ENCODE assay signal across 1 cellular context in genomic region chr1:153783233-153784190, GRCh38.
TF ChIP-seq lines count a peak whose summit lies in the region.

No MANE protein-coding gene starts in this region.

TF ChIP-seq in HepG2, 621 proteins besides CTCF, POLR2A, EP300 and RAD21 (continued from another document and continues in another):
- TF ChIP-seq, protein P1, sequence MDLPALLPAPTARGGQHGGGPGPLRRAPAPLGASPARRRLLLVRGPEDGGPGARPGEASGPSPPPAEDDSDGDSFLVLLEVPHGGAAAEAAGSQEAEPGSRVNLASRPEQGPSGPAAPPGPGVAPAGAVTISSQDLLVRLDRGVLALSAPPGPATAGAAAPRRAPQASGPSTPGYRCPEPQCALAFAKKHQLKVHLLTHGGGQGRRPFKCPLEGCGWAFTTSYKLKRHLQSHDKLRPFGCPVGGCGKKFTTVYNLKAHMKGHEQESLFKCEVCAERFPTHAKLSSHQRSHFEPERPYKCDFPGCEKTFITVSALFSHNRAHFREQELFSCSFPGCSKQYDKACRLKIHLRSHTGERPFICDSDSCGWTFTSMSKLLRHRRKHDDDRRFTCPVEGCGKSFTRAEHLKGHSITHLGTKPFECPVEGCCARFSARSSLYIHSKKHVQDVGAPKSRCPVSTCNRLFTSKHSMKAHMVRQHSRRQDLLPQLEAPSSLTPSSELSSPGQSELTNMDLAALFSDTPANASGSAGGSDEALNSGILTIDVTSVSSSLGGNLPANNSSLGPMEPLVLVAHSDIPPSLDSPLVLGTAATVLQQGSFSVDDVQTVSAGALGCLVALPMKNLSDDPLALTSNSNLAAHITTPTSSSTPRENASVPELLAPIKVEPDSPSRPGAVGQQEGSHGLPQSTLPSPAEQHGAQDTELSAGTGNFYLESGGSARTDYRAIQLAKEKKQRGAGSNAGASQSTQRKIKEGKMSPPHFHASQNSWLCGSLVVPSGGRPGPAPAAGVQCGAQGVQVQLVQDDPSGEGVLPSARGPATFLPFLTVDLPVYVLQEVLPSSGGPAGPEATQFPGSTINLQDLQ (CRISPR knock-in tag; IDR thresholded peaks at IDR 0.05), result peak; percentile 71; the same call in 1 of the 2 replicates
- TF ChIP-seq SIN3B (IDR thresholded peaks at IDR 0.05; ENCODE audit: low read length) (no peak), ZNF780A (CRISPR knock-in tag; IDR thresholded peaks at IDR 0.05) (no peak), ZNF678 (CRISPR knock-in tag; IDR thresholded peaks at IDR 0.05) (no peak), ZNF615 (CRISPR knock-in tag; IDR thresholded peaks at IDR 0.05; ENCODE audit: borderline replicate concordance) (no peak), IKZF4 (CRISPR knock-in tag; IDR thresholded peaks at IDR 0.05; ENCODE audit: borderline replicate concordance, low read depth, not compliant biosample characterization) (peak; percentile 86), HOXA3 (CRISPR knock-in tag; IDR thresholded peaks at IDR 0.05) (peak; percentile 63), CAMTA2 (CRISPR knock-in tag; IDR thresholded peaks at IDR 0.05; ENCODE audit: borderline replicate concordance) (peak; percentile 93; the same call in 1 of the 2 replicates), ZNF792 (CRISPR knock-in tag; IDR thresholded peaks at IDR 0.05) (no peak; the same call in 1 of the 2 replicates), WIZ (CRISPR knock-in tag; IDR thresholded peaks at IDR 0.05) (no peak), ZNF44 (CRISPR knock-in tag; IDR thresholded peaks at IDR 0.05) (peak; percentile 87), NR3C1 (CRISPR knock-in tag; IDR thresholded peaks at IDR 0.05) (no peak), ZNF274 (CRISPR knock-in tag; IDR thresholded peaks at IDR 0.05) (peak; percentile 92), HNRNPLL (IDR thresholded peaks at IDR 0.05; ENCODE audit: low read depth, low read length, poor library complexity, severe bottlenecking) (peak; percentile 95), CREBL2 (CRISPR knock-in tag; IDR thresholded peaks at IDR 0.05; ENCODE audit: borderline replicate concordance) (0 out of 2 replicates have a peak, but pooled peaks have one; percentile 47), SSRP1 (CRISPR knock-in tag; IDR thresholded peaks at IDR 0.05) (no peak), ETV5 (CRISPR knock-in tag; IDR thresholded peaks at IDR 0.05; ENCODE audit: borderline replicate concordance) (peak; percentile 62), ETS1 (CRISPR knock-in tag; IDR thresholded peaks at IDR 0.05) (no peak), PTBP1 (IDR thresholded peaks at IDR 0.05; ENCODE audit: low read depth, low read length, poor library complexity, severe bottlenecking) (no peak), ZNF513 (CRISPR knock-in tag; conservative IDR thresholded peaks at IDR 0.05) (no peak), MZF1 (CRISPR knock-in tag; IDR thresholded peaks at IDR 0.05; ENCODE audit: borderline replicate concordance) (no peak), SNRNP70 (IDR thresholded peaks at IDR 0.05; ENCODE audit: low read depth, low read length) (no peak), ELF4 (CRISPR knock-in tag; IDR thresholded peaks at IDR 0.05; ENCODE audit: borderline replicate concordance) (peak; percentile 79; the same call in 1 of the 2 replicates), TCF7L2 (IDR thresholded peaks at IDR 0.05; ENCODE audit: low read depth, low read length) (no peak), RBM39 (IDR thresholded peaks at IDR 0.05; ENCODE audit: low read depth, low read length, poor library complexity, severe bottlenecking) (peak; percentile 89), HDAC6 (IDR thresholded peaks at IDR 0.05; ENCODE audit: low read depth, low read length) (no peak), SNAPC5 (CRISPR knock-in tag; IDR thresholded peaks at IDR 0.05; ENCODE audit: borderline replicate concordance) (0 out of 2 replicates have a peak, but pooled peaks have one; percentile 78), NR1H2 (CRISPR knock-in tag; IDR thresholded peaks at IDR 0.05; ENCODE audit: borderline replicate concordance, low read depth) (no peak), NKX3-1 (CRISPR knock-in tag; IDR thresholded peaks at IDR 0.05) (peak; percentile 62; the same call in 1 of the 2 replicates), ZNF629 (CRISPR knock-in tag; conservative IDR thresholded peaks at IDR 0.05) (0 out of 2 replicates have a peak, but pooled peaks have one; percentile 7), ZNF782 (CRISPR knock-in tag; IDR thresholded peaks at IDR 0.05; ENCODE audit: borderline replicate concordance) (no peak), ZBTB14 (CRISPR knock-in tag; IDR thresholded peaks at IDR 0.05) (peak; percentile 8; the same call in 1 of the 2 replicates), PBX2 (CRISPR knock-in tag; IDR thresholded peaks at IDR 0.05) (no peak), NFKBIZ (CRISPR knock-in tag; IDR thresholded peaks at IDR 0.05) (no peak), TBX3 (IDR thresholded peaks at IDR 0.05; ENCODE audit: borderline replicate concordance) (no peak), ARNT (IDR thresholded peaks at IDR 0.05) (no peak), TAF1 (CRISPR knock-in tag; IDR thresholded peaks at IDR 0.05) (peak; percentile 67; the same call in 1 of the 2 replicates), ZNF841 (CRISPR knock-in tag; IDR thresholded peaks at IDR 0.05; ENCODE audit: borderline replicate concordance) (no peak), SRF (IDR thresholded peaks at IDR 0.05; ENCODE audit: low read depth, low read length) (no peak), TEF (CRISPR knock-in tag; IDR thresholded peaks at IDR 0.05) (no peak), RXRA (CRISPR knock-in tag; IDR thresholded peaks at IDR 0.05) (peak; percentile 43; the same call in 1 of the 2 replicates), PHB2 (IDR thresholded peaks at IDR 0.05; ENCODE audit: partially characterized antibody) (no peak), ZBTB7A (CRISPR knock-in tag; IDR thresholded peaks at IDR 0.05) (no peak), CHD2 (IDR thresholded peaks at IDR 0.05; ENCODE audit: low read depth, low read length) (no peak), ESRRA (CRISPR knock-in tag; IDR thresholded peaks at IDR 0.05; ENCODE audit: low read depth) (peak; percentile 55; the same call in 1 of the 2 replicates), JUND (CRISPR knock-in tag; IDR thresholded peaks at IDR 0.05) (no peak), TP53 (CRISPR knock-in tag; conservative IDR thresholded peaks at IDR 0.05) (no peak), SCMH1 (CRISPR knock-in tag; IDR thresholded peaks at IDR 0.05; ENCODE audit: borderline replicate concordance) (no peak), ZNF563 (CRISPR knock-in tag; IDR thresholded peaks at IDR 0.05) (peak; percentile 79; the same call in 1 of the 2 replicates), DRAP1 (CRISPR knock-in tag; IDR thresholded peaks at IDR 0.05) (peak; percentile 73), DNMT1 (CRISPR knock-in tag; IDR thresholded peaks at IDR 0.05) (no peak), FOXA1 (IDR thresholded peaks at IDR 0.05) (no peak), FOXA1 (CRISPR knock-in tag; IDR thresholded peaks at IDR 0.05) (no peak), SMYD3 (CRISPR knock-in tag; IDR thresholded peaks at IDR 0.05) (peak; percentile 75; the same call in 1 of the 2 replicates), SRSF9 (IDR thresholded peaks at IDR 0.05; ENCODE audit: borderline replicate concordance, insufficient read depth, low read depth, low read length, poor library complexity, severe bottlenecking) (no peak), PAF1 (CRISPR knock-in tag; IDR thresholded peaks at IDR 0.05) (no peak), HOXA9 (CRISPR knock-in tag; IDR thresholded peaks at IDR 0.05; ENCODE audit: borderline replicate concordance) (no peak), PHF20 (CRISPR knock-in tag; IDR thresholded peaks at IDR 0.05) (peak; percentile 74; the same call in 1 of the 2 replicates), FOXO1 (CRISPR knock-in tag; IDR thresholded peaks at IDR 0.05) (peak; percentile 33; the same call in 1 of the 2 replicates), ZNF24 (IDR thresholded peaks at IDR 0.05) (no peak), ZBTB20 (CRISPR knock-in tag; IDR thresholded peaks at IDR 0.05; ENCODE audit: borderline replicate concordance, low read depth) (peak; percentile 54; the same call in 1 of the 2 replicates)
- TF ChIP-seq, protein P2, sequence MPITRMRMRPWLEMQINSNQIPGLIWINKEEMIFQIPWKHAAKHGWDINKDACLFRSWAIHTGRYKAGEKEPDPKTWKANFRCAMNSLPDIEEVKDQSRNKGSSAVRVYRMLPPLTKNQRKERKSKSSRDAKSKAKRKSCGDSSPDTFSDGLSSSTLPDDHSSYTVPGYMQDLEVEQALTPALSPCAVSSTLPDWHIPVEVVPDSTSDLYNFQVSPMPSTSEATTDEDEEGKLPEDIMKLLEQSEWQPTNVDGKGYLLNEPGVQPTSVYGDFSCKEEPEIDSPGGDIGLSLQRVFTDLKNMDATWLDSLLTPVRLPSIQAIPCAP (CRISPR knock-in tag; IDR thresholded peaks at IDR 0.05; ENCODE audit: low read depth), result no peak
- TF ChIP-seq, protein P3, sequence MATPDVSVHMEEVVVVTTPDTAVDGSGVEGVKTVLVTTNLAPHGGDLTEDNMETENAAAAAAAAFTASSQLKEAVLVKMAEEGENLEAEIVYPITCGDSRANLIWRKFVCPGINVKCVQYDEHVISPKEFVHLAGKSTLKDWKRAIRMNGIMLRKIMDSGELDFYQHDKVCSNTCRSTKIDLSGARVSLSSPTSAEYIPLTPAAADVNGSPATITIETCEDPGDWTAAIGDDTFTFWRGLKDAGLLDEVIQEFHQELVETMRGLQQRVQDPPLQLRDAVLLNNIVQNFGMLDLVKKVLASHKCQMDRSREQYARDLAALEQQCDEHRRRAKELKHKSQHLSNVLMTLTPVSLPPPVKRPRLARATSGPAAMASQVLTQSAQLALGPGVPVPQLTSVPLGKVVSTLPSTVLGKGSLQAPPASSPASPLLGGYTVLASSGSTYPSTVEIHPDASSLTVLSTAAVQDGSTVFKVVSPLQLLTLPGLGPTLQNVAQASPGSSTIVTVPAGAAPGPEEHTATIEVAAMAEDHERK (CRISPR knock-in tag; IDR thresholded peaks at IDR 0.05; ENCODE audit: low read depth), result 0 out of 2 replicates have a peak, but pooled peaks have one; percentile 27
- TF ChIP-seq, protein P4, sequence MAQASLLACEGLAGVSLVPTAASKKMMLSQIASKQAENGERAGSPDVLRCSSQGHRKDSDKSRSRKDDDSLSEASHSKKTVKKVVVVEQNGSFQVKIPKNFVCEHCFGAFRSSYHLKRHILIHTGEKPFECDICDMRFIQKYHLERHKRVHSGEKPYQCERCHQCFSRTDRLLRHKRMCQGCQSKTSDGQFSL (CRISPR knock-in tag; IDR thresholded peaks at IDR 0.05), result no peak
- TF ChIP-seq, protein P5, sequence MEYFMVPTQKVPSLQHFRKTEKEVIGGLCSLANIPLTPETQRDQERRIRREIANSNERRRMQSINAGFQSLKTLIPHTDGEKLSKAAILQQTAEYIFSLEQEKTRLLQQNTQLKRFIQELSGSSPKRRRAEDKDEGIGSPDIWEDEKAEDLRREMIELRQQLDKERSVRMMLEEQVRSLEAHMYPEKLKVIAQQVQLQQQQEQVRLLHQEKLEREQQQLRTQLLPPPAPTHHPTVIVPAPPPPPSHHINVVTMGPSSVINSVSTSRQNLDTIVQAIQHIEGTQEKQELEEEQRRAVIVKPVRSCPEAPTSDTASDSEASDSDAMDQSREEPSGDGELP (IDR thresholded peaks at IDR 0.05; ENCODE audit: borderline replicate concordance, low read depth), result no peak; the same call in 1 of the 2 replicates
